In the genomic region with DNA sequence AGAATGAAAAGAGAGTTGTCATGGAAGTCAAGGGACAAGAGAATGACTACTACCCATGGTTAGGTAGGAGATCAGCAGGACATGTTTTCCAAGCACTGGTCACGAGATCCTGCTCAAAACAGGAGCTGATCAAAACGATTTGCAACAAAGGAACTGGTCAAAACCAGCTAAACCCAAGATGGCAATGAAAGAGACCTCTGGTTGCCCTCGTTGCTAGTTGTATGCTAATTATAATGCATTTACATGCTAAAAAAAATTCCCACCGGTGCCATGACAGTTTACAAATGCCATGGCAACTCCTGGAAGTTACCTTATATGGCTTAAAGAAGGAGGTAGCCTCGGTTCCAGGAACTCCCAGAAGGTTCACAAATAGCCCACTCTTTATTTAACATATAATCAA, we compare ENCODE assay signal across 22 cellular contexts.
DNase-seq lines count a peak whose midpoint lies in the region; ATAC-seq and TF ChIP-seq lines count a peak whose summit lies in the region.
"Had no signal": no experiment of that assay in that cellular context is flagged by ENCODE, and none has a peak within 500 bp of the region (broad histone marks: within the 10 kb centered on the region; RNA-seq: fewer than 3 reads in every experiment).

No MANE protein-coding gene starts in this region.

- no peak for TF ChIP-seq POLR2A in gastroesophageal sphincter (IDR thresholded peaks at IDR 0.05)

- ATAC-seq in GM23338 (peak; percentile 76), gastroesophageal sphincter (no peak)
- ATAC-seq: PC-3 had no signal

- TF ChIP-seq CTCF in GM23338 (conservative IDR thresholded peaks at IDR 0.05; ENCODE audit: low read depth in 2 of 2) (no peak), gastroesophageal sphincter (IDR thresholded peaks at IDR 0.05) (no peak)

- H4K20me1 ChIP-seq in GM23338 (replicated peaks; ENCODE audit: insufficient read depth), result no peaks in the 10 kb centered on the region

- no peaks in the 10 kb centered on the region for H3K79me2 ChIP-seq in GM23338 (replicated peaks; ENCODE audit: insufficient read depth)

- H3K4me3 ChIP-seq in GM23338 (no peak overlapping the region), NT2/D1 (ENCODE audit: insufficient read length, low read depth) (no peak overlapping the region), iPS-15b (ENCODE audit: low read depth, low read length) (peak overlapping the region; percentile 16), neuron (ENCODE audit: low read length) (no peak overlapping the region), gastroesophageal sphincter (no peak overlapping the region)
- H3K4me3 ChIP-seq: MG63 had no signal

- peak overlapping the region; percentile 13 for H3K4me3 Mint-ChIP-seq in GM23338
- H3K4me3 Mint-ChIP-seq: HFFc6 had no signal

- no peaks in the 10 kb centered on the region for H3K9me2 ChIP-seq in GM23338 (ENCODE audit: insufficient read depth)
- H3K9me2 ChIP-seq: SK-N-SH had no signal

- 0 out of 3 replicates have a peak, but pooled peaks cover 2% of the 10 kb centered on the region for H3K36me3 Mint-ChIP-seq in GM23338 (ENCODE audit: low read depth)

- TF ChIP-seq EP300 in gastroesophageal sphincter (IDR thresholded peaks at IDR 0.05), result no peak

- DNase-seq in GM23338 (ENCODE audit: low spot score), result peak; percentile 97
- DNase-seq in NT2/D1 (ENCODE audit: low read depth, low spot score), result peak; percentile 71
- no peak for DNase-seq in superior temporal gyrus (ENCODE audit: extremely low spot score)
- DNase-seq in NCI-H2029 (lab: John Stamatoyannopoulos, UW), result no peak
- DNase-seq in OCI-M2 (lab: John Stamatoyannopoulos, UW; ENCODE audit: unreplicated experiment), result no peak
- DNase-seq: 8988T, ACHN, Calu3, DMS79 treated with DMSO at 0.1 percent for 48 hours, H7, HFFc6, IMR-90, KG1, MG63, NCI-H2081, NCI-H2227 treated with DMSO at 0.1 percent for 48 hours, NCI-H510A, PC-3, SK-N-SH had no signal

- peak overlapping the region; percentile 60; the same call in 1 of the 2 replicates for H3K27ac Mint-ChIP-seq in GM23338
- H3K27ac Mint-ChIP-seq: HFFc6 had no signal

- no peak overlapping the region for H3K9ac ChIP-seq in NT2/D1 (ENCODE audit: insufficient read length, low read depth)
- H3K9ac ChIP-seq in iPS-15b (ENCODE audit: low read depth, low read length), result no peak overlapping the region
- H3K9ac ChIP-seq: SK-N-SH had no signal

- H3K27me3 ChIP-seq in GM23338 (ENCODE audit: insufficient read depth), result peaks cover 8% of the 10 kb centered on the region
- H3K27me3 ChIP-seq in NT2/D1 (ENCODE audit: insufficient read depth, insufficient read length), result no peaks in the 10 kb centered on the region
- H3K27me3 ChIP-seq in iPS-15b (ENCODE audit: control insufficient read depth, insufficient read depth, low read length), result no peaks in the 10 kb centered on the region
- H3K27me3 ChIP-seq in neuron (ENCODE audit: insufficient read depth, low read length), result peaks cover 3% of the 10 kb centered on the region
- peaks cover 6% of the 10 kb centered on the region for H3K27me3 ChIP-seq in gastroesophageal sphincter
- H3K27me3 ChIP-seq: MG63 had no signal

- H3K9me3 Mint-ChIP-seq in GM23338, result peaks cover 3% of the 10 kb centered on the region; the same call in 2 of the 3 replicates

- 23 to 43% methylated on average over 5 of the region's 5 CpGs for WGBS in gastroesophageal sphincter (ENCODE audit: low coverage in 1 of 2), 2 donors

- no peaks in the 10 kb centered on the region for H3K36me3 ChIP-seq in GM23338 (ENCODE audit: insufficient read depth)
- H3K36me3 ChIP-seq in NT2/D1 (ENCODE audit: insufficient read depth, insufficient read length, low read length), result no peaks in the 10 kb centered on the region
- no peaks in the 10 kb centered on the region for H3K36me3 ChIP-seq in iPS-15b (ENCODE audit: control insufficient read depth, insufficient read depth, low read length)
- H3K36me3 ChIP-seq in neuron (ENCODE audit: insufficient read depth, low read length), result no peaks in the 10 kb centered on the region
- H3K36me3 ChIP-seq in gastroesophageal sphincter, result no peaks in the 10 kb centered on the region
- H3K36me3 ChIP-seq: MG63 had no signal

- H3K4me1 ChIP-seq in GM23338 (ENCODE audit: insufficient read depth) (peaks cover 33% of the 10 kb centered on the region), NT2/D1 (ENCODE audit: insufficient read depth, insufficient read length) (peaks cover 2% of the 10 kb centered on the region), iPS-15b (ENCODE audit: control insufficient read depth, insufficient read depth, low read length) (peaks cover 46% of the 10 kb centered on the region), neuron (ENCODE audit: insufficient read depth, low read length) (peaks cover 12% of the 10 kb centered on the region), gastroesophageal sphincter (no peaks in the 10 kb centered on the region)

- H3K27me3 Mint-ChIP-seq in GM23338 (ENCODE audit: insufficient read depth, low read depth, poor library complexity), result peaks cover 5% of the 10 kb centered on the region

- H3K9me3 ChIP-seq in NT2/D1 (ENCODE audit: insufficient read depth, low read length), result no peaks in the 10 kb centered on the region
- no peaks in the 10 kb centered on the region for H3K9me3 ChIP-seq in iPS-15b (ENCODE audit: control insufficient read depth, insufficient read depth, low read length)
- H3K9me3 ChIP-seq in neuron (ENCODE audit: low read length), result peaks cover 2% of the 10 kb centered on the region
- no peaks in the 10 kb centered on the region for H3K9me3 ChIP-seq in gastroesophageal sphincter
- H3K9me3 ChIP-seq: MG63, SK-N-SH had no signal

- H3F3A ChIP-seq in GM23338 (replicated peaks; ENCODE audit: low read depth), result no peaks in the 10 kb centered on the region

- H3K4me2 ChIP-seq in GM23338, result peak overlapping the region; percentile 59; the same call in 1 of the 2 replicates
- H3K4me2 ChIP-seq: SK-N-SH had no signal

- peaks cover 51% of the 10 kb centered on the region for H3K4me1 Mint-ChIP-seq in GM23338

- H2AFZ ChIP-seq in GM23338, result no peak overlapping the region
- peak overlapping the region; percentile 41 for H2AFZ ChIP-seq in neuron (ENCODE audit: low read depth, low read length)

- H3K27ac ChIP-seq in GM23338 (ENCODE audit: low read depth), result no peak overlapping the region
- H3K27ac ChIP-seq in gastroesophageal sphincter, result no peak overlapping the region

TF ChIP-seq in GM23338, 12 proteins besides CTCF, POLR2A, EP300 and RAD21 (continues in another document):
- no peak for TF ChIP-seq JUNB (IDR thresholded peaks at IDR 0.05; ENCODE audit: unreplicated experiment)
- TF ChIP-seq, protein P1, sequence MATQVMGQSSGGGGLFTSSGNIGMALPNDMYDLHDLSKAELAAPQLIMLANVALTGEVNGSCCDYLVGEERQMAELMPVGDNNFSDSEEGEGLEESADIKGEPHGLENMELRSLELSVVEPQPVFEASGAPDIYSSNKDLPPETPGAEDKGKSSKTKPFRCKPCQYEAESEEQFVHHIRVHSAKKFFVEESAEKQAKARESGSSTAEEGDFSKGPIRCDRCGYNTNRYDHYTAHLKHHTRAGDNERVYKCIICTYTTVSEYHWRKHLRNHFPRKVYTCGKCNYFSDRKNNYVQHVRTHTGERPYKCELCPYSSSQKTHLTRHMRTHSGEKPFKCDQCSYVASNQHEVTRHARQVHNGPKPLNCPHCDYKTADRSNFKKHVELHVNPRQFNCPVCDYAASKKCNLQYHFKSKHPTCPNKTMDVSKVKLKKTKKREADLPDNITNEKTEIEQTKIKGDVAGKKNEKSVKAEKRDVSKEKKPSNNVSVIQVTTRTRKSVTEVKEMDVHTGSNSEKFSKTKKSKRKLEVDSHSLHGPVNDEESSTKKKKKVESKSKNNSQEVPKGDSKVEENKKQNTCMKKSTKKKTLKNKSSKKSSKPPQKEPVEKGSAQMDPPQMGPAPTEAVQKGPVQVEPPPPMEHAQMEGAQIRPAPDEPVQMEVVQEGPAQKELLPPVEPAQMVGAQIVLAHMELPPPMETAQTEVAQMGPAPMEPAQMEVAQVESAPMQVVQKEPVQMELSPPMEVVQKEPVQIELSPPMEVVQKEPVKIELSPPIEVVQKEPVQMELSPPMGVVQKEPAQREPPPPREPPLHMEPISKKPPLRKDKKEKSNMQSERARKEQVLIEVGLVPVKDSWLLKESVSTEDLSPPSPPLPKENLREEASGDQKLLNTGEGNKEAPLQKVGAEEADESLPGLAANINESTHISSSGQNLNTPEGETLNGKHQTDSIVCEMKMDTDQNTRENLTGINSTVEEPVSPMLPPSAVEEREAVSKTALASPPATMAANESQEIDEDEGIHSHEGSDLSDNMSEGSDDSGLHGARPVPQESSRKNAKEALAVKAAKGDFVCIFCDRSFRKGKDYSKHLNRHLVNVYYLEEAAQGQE (IDR thresholded peaks at IDR 0.05; ENCODE audit: unreplicated experiment), result no peak

Comparison
In these comparisons a context has a peak if more than half of its experiments do, and no peak if none do; other contexts are left out.
1. DNase-seq: peak in GM23338 (single experiment) and NT2/D1 (single experiment); none in superior temporal gyrus (single experiment), NCI-H2029 (single experiment) and OCI-M2 (single experiment).